ENCODE assay signal across 1 cellular context in the genomic region with DNA sequence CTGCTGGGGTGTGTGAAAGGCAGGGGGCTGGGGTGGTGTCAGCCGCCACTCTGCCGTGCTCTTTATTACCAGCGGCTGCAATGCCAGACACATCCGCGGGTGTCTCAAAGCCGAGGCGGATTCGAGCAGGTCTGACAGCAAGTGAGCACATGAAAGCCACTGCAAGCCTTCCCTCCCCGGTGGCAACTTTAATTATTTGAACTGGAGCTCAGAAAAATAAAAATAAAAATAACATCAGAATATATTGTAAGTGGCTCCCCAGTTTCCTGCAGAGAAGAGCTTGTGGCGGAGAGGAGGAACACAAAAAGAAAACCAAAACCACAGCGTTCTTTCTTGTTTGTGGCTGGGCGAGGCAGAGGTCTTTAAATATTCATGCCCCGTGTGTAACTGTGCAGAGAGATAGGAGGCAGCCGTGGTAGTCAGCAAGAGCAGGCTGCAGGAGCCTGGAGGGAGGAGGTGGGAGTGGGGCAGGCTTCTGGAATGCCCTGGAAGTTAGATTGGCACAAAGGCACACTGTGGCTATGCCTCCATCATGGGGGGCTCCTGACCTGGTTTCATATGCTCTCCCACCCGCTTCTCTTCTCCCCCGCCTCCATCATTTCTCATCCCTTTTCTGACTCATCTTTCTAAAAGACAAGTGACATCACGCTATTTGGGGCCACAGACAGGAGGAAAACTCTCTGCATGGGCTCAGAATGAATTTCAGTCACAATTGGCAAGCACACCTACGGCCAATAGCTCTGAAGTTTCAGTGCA.
TF ChIP-seq lines count a peak whose summit lies in the region.

No MANE protein-coding gene starts in this region.

TF ChIP-seq in SK-N-SH treated with all-trans-retinoic acid at 6 μM for 48 hours, 23 proteins besides CTCF, POLR2A, EP300 and RAD21 (continued from another document):
- no peak for TF ChIP-seq CSRNP3 (CRISPR knock-in tag; IDR thresholded peaks at IDR 0.05)
- no peak for TF ChIP-seq SNAI2 (CRISPR knock-in tag; IDR thresholded peaks at IDR 0.05)
- TF ChIP-seq POU6F1 (CRISPR knock-in tag; IDR thresholded peaks at IDR 0.05; ENCODE audit: borderline replicate concordance, low read depth): no peak
- TF ChIP-seq OSR1 (CRISPR knock-in tag; IDR thresholded peaks at IDR 0.05): no peak
- no peak for TF ChIP-seq ZFP30 (CRISPR knock-in tag; IDR thresholded peaks at IDR 0.05)
- TF ChIP-seq ZFP3 (CRISPR knock-in tag; IDR thresholded peaks at IDR 0.05): no peak
- no peak for TF ChIP-seq PATZ1 (CRISPR knock-in tag; IDR thresholded peaks at IDR 0.05; ENCODE audit: borderline replicate concordance)
